20 cellular contexts compared by ENCODE assay signal in the genomic region with DNA sequence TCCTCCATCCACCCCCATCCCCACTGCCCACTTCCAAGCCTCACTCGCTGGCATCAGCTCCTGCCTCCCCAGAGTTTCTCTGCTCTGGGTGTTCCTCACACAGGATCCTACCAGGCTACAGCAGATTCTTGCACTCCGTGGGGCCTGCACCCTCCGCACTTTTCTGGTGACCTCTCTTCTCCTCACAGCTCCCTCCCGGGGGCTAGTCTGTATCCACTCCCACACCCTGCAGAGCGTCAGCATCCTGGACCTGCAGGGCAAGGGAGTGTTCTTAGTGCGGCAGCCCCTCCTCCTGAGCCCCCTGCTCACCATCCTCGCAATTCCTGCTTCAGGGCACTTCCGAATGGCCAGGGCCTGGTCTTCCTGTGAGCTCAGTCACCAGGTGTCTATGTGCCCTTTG.
DNase-seq lines count a peak whose midpoint lies in the region; FAIRE-seq and TF ChIP-seq lines count a peak whose summit lies in the region.
"Had no signal": no experiment of that assay in that cellular context is flagged by ENCODE, and none has a peak within 500 bp of the region (broad histone marks: within the 10 kb centered on the region; RNA-seq: fewer than 3 reads in every experiment).

No MANE protein-coding gene starts in this region.

- peaks cover 15% of the 10 kb centered on the region for H3K9me3 Mint-ChIP-seq in osteocyte (ENCODE audit: unreplicated experiment)

- no peak overlapping the region for H3K14ac ChIP-seq in H1 (ENCODE audit: insufficient read length)

- no peak overlapping the region for H2BK20ac ChIP-seq in H1 (ENCODE audit: low read length)

- H3K4me1 Mint-ChIP-seq in osteocyte (ENCODE audit: unreplicated experiment): no peaks in the 10 kb centered on the region

- H3K23me2 ChIP-seq in H1 (ENCODE audit: low read depth, low read length): peaks cover 10% of the 10 kb centered on the region; the same call in 1 of the 2 replicates

- peak; percentile 45 for DNase-seq in activated effector memory CD4-positive, alpha-beta T cell treated with anti-CD3 and anti-CD28 coated beads, Interleukin-2, amount 50 U/mL, for 16 hours
- DNase-seq in activated effector memory CD4-positive, alpha-beta T cell treated with Interleukin-2 at 50 U/mL for 16 hours: no peak
- no peak for DNase-seq in H1 (ENCODE audit: low read depth in 1 of 2, low spot score in 2 of 2)
- DNase-seq in osteocyte (ENCODE audit: extremely low spot score, unreplicated experiment): peak; percentile 74
- peak; percentile 4 for DNase-seq in transverse colon
- no peak for DNase-seq in KG1 (lab: John Stamatoyannopoulos, UW)
- DNase-seq in retina: no peak
- DNase-seq in small intestine: no peak
- DNase-seq: GDM1, HCEC 1CT, NCI-H1436, NCI-H1930, NCI-H226, RPMI8226 had no signal

- POLR2A ChIA-PET in H1 (lab: Charles Lee; ENCODE audit: partially characterized antibody): no interaction called here

- H3K27ac ChIP-seq in H1 (ENCODE audit: low read depth, low read length) (no peak overlapping the region), transverse colon (no peak overlapping the region), small intestine (ENCODE audit: low read depth in 1 of 2, low read length in 1 of 2) (no peak overlapping the region)
- H3K27ac ChIP-seq: A549, GM23248, HL-60 had no signal

- H2BK15ac ChIP-seq in H1 (ENCODE audit: low read length): peak overlapping the region; percentile 46; the same call in 1 of the 2 replicates

- H4K8ac ChIP-seq in H1 (ENCODE audit: extremely low read depth, insufficient read depth, low read length): no peak overlapping the region

- H3K27me3 Mint-ChIP-seq in osteocyte (ENCODE audit: unreplicated experiment): no peaks in the 10 kb centered on the region

- H3K36me3 ChIP-seq in H1 (ENCODE audit: control insufficient read depth in 2 of 4, insufficient read depth in 4 of 4, low read length in 3 of 4) (no peaks in the 10 kb centered on the region), transverse colon (no peaks in the 10 kb centered on the region), small intestine (ENCODE audit: control insufficient read depth in 2 of 2, insufficient read depth in 2 of 2, low read length in 2 of 2) (no peaks in the 10 kb centered on the region)

- no peak overlapping the region for H2BK5ac ChIP-seq in H1 (ENCODE audit: low read depth, low read length)

- H2BK120ac ChIP-seq in H1 (replicated peaks; ENCODE audit: low read depth, low read length): no peak overlapping the region

- no peak overlapping the region for H4K91ac ChIP-seq in H1 (replicated peaks; ENCODE audit: insufficient read length, low read length)

- H3K4me3 ChIP-seq in H1 (ENCODE audit: extremely low read depth in 1 of 4, insufficient read depth in 2 of 4, low read depth in 3 of 4, low read length in 4 of 4) (no peak overlapping the region), transverse colon (no peak overlapping the region), small intestine (ENCODE audit: low read depth in 1 of 2, low read length in 2 of 2) (no peak overlapping the region)
- H3K4me3 ChIP-seq: A549, GM23248 had no signal

- no peak for TF ChIP-seq CTCF in H1 (IDR thresholded peaks at IDR 0.05; ENCODE audit: control extremely low read depth in 1 of 3, insufficient read depth in 1 of 3, low read depth in 1 of 3, low read length in 3 of 3)
- TF ChIP-seq CTCF in osteocyte (IDR thresholded peaks at IDR 0.05): no peak
- TF ChIP-seq CTCF in transverse colon (IDR thresholded peaks at IDR 0.05): no peak

- no peak overlapping the region for H3K9ac ChIP-seq in H1 (replicated peaks in 1 of 4; ENCODE audit: extremely low read depth in 1 of 4, low read depth in 3 of 4, low read length in 3 of 4)
- H3K9ac ChIP-seq: GM23248 had no signal

- TF ChIP-seq POLR2A in H1 (IDR thresholded peaks at IDR 0.05; ENCODE audit: control extremely low read depth in 1 of 2, low read depth in 2 of 2, low read length in 2 of 2) (no peak), transverse colon (IDR thresholded peaks at IDR 0.05) (no peak)

- in situ Hi-C loops in transverse colon (cut with MboI; ENCODE audit: low pct_ligation_motif_present in 1 of 4, low pct_unique_long_range_greater_than_20kb in 1 of 4, low sequenced_read_pairs in 3 of 4): no loop called here

- TF ChIP-seq RAD21 in H1 (IDR thresholded peaks at IDR 0.05 in 1 of 2, conservative IDR thresholded peaks at IDR 0.05 in 1 of 2; ENCODE audit: low read depth in 2 of 2, low read length in 2 of 2): no peak

- no peak for FAIRE-seq in H1 (lab: Jason Lieb, UNC)
- FAIRE-seq in small intestine (lab: Jason Lieb, UNC): no peak
- FAIRE-seq: A549, GM19239 had no signal

- H3K36me3 Mint-ChIP-seq in osteocyte (ENCODE audit: unreplicated experiment): no peaks in the 10 kb centered on the region

- no peaks in the 10 kb centered on the region for H3K79me1 ChIP-seq in H1 (ENCODE audit: low read depth, low read length)

- CTCF ChIA-PET in H1 (lab: Charles Lee; ENCODE audit: partially characterized antibody): interaction anchor here (1.0 to 1.3 kb wide), 3 partner anchors 9 to 235 kb away, joined by 3 to 4 read pairs (median 3); no protein-coding TSS in a partner anchor

- H3K9me3 ChIP-seq in H1 (ENCODE audit: insufficient read depth in 2 of 2, low read depth in 1 of 2, low read length in 1 of 2) (peaks cover 9 to 21% of the 10 kb centered on the region in 2 experiments; a peak in 3 of 4 replicates), transverse colon (no peaks in the 10 kb centered on the region), small intestine (ENCODE audit: control insufficient read depth, low read depth) (no peaks in the 10 kb centered on the region)
- H3K9me3 ChIP-seq: A549 had no signal

- H3K4me1 ChIP-seq in H1 (replicated peaks in 1 of 4; ENCODE audit: control insufficient read depth in 3 of 4, insufficient read depth in 4 of 4, low read length in 3 of 4) (peaks cover 0 to 10% (median 4%) of the 10 kb centered on the region in 4 experiments; a peak in 4 of 7 replicates), transverse colon (no peaks in the 10 kb centered on the region), small intestine (ENCODE audit: control insufficient read depth in 2 of 2, insufficient read depth in 1 of 2, low read depth in 1 of 2, low read length in 1 of 2) (no peaks in the 10 kb centered on the region)
- H3K4me1 ChIP-seq: A549, Caco-2 had no signal

- no peak overlapping the region for H2AK5ac ChIP-seq in H1 (ENCODE audit: low read depth, low read length)

- H3K23ac ChIP-seq in H1 (ENCODE audit: insufficient read length): no peak overlapping the region

- no peak overlapping the region for H3K4me2 ChIP-seq in H1 (ENCODE audit: insufficient read depth in 1 of 2, low read depth in 2 of 2, low read length in 2 of 2)
- H3K4me2 ChIP-seq: A549 had no signal

- intact Hi-C loops in transverse colon (cut with DNase I; ENCODE audit: low total_unique reads): no loop called here

- H4K5ac ChIP-seq in H1 (ENCODE audit: insufficient read length, low read depth, low read length): no peak overlapping the region

- no peak overlapping the region for H3K27ac Mint-ChIP-seq in osteocyte (ENCODE audit: unreplicated experiment)
- H3K27ac Mint-ChIP-seq: CD4-positive, alpha-beta T cell had no signal

- H3K4ac ChIP-seq in H1 (replicated peaks; ENCODE audit: insufficient read length, low read depth, low read length): no peak overlapping the region

- H3K56ac ChIP-seq in H1 (replicated peaks; ENCODE audit: insufficient read length, low read depth, low read length): no peak overlapping the region

- no peak overlapping the region for H2BK12ac ChIP-seq in H1 (ENCODE audit: low read depth, low read length)

- no peak overlapping the region for H2AFZ ChIP-seq in H1 (ENCODE audit: low read length)
- H2AFZ ChIP-seq: GM23248 had no signal

- H4K20me1 ChIP-seq in H1 (replicated peaks in 1 of 2; ENCODE audit: control insufficient read depth in 1 of 2, insufficient read depth in 2 of 2, low read length in 2 of 2): no peaks in the 10 kb centered on the region

- H3K27me3 ChIP-seq in H1 (replicated peaks in 1 of 4; ENCODE audit: control insufficient read depth in 3 of 4, extremely low read depth in 1 of 4, insufficient read depth in 3 of 4, low read length in 3 of 4) (no peaks in the 10 kb centered on the region), transverse colon (no peaks in the 10 kb centered on the region), small intestine (ENCODE audit: control insufficient read depth in 2 of 2, insufficient read depth in 2 of 2, low read length in 2 of 2) (no peaks in the 10 kb centered on the region)

- TF ChIP-seq EP300 in H1 (IDR thresholded peaks at IDR 0.05; ENCODE audit: borderline replicate concordance in 1 of 2, low read depth in 2 of 2, low read length in 2 of 2) (no peak), transverse colon (IDR thresholded peaks at IDR 0.05; ENCODE audit: low read depth) (no peak)

- H3K18ac ChIP-seq in H1 (ENCODE audit: extremely low read depth, low read length): no peak overlapping the region

- H3K4me3 Mint-ChIP-seq in osteocyte (ENCODE audit: unreplicated experiment): no peak overlapping the region
- H3K4me3 Mint-ChIP-seq: CD4-positive, alpha-beta T cell had no signal

- no peaks in the 10 kb centered on the region for H3K79me2 ChIP-seq in H1 (ENCODE audit: control insufficient read depth in 1 of 2, insufficient read depth in 2 of 2, low read length in 2 of 2)

- WGBS in H1 (ENCODE audit: extremely low coverage in 1 of 2, insufficient coverage in 1 of 2, insufficient read length in 1 of 2, insufficient replicate concordance in 2 of 2, low coverage in 1 of 2, low lambda C conversion rate in 2 of 2, missing lambda C conversion rate in 1 of 2), 2 experiments: 86% methylated on average over 8 of the region's 8 CpGs; no CpG with 5 or more reads in 1 of the 2 experiments
- WGBS in transverse colon (ENCODE audit: low coverage in 1 of 2), 2 donors: 70 to 100% methylated on average over 2 to 8 of the region's 8 CpGs
- 69 to 75% (median 72%) methylated on average over 8 of the region's 8 CpGs for WGBS in small intestine, 3 donors

TF ChIP-seq in H1, 55 proteins besides CTCF, POLR2A, EP300 and RAD21:
- TF ChIP-seq KDM1A (IDR thresholded peaks at IDR 0.05; ENCODE audit: borderline replicate concordance, low read length) (no peak), SIRT6 (IDR thresholded peaks at IDR 0.05; ENCODE audit: low read length) (no peak), JUND (IDR thresholded peaks at IDR 0.05; ENCODE audit: low read length) (no peak), RFX5 (IDR thresholded peaks at IDR 0.05; ENCODE audit: borderline replicate concordance, low read depth, low read length) (no peak), SP1 (IDR thresholded peaks at IDR 0.05; ENCODE audit: low read depth, low read length) (no peak)

Comparison
In these comparisons a context has a peak if more than half of its experiments do, and no peak if none do; other contexts are left out.
1. DNase-seq: peak in activated effector memory CD4-positive, alpha-beta T cell treated with anti-CD3 and anti-CD28 coated beads, Interleukin-2, amount 50 U/mL, for 16 hours (single experiment), osteocyte (single experiment) and transverse colon (single experiment); none in activated effector memory CD4-positive, alpha-beta T cell treated with Interleukin-2 at 50 U/mL for 16 hours (single experiment), H1 (0 of 2), KG1 (single experiment), retina (single experiment) and small intestine (single experiment).